8 cellular contexts compared by ENCODE assay signal in genomic region chr2:45889053-45889452, GRCh38.
A peak's percentile ranks its signal among the peaks of the same experiment; 100 is the strongest.
DNase-seq lines count a peak whose midpoint lies in the region; ATAC-seq and TF ChIP-seq lines count a peak whose summit lies in the region.

No MANE protein-coding gene starts in this region.

- DNase-seq in IMR-90 (peak; percentile 52), SIG-M5 treated with dmso at 0.1 percent for 504 hours (lab: John Stamatoyannopoulos, UW; ENCODE audit: unreplicated experiment) (peak; percentile 76), head of caudate nucleus (peak in 33 of 42 donors; percentile 16 to 75 (median 46)), stomach (no peak), inferior parietal cortex (ENCODE audit: extremely low spot score) (no peak)

- WGBS in IMR-90 (ENCODE audit: extremely low coverage in 2 of 2, insufficient read length in 1 of 2), 2 experiments: 23% methylated on average over 6 of the region's 8 CpGs; no CpG with 5 or more reads in 1 of the 2 experiments
- 40 to 48% (median 45%) methylated on average over 8 of the region's 8 CpGs for WGBS in stomach, 5 donors

- dilution Hi-C loops in IMR-90 (cut with HindIII; ENCODE audit: low sequenced_read_pairs, unreplicated experiment): no loop called here

- no peak overlapping the region for H2BK20ac ChIP-seq in IMR-90 (ENCODE audit: low read depth, low read length)

- no peaks in the 10 kb centered on the region for H3K9me3 ChIP-seq in IMR-90 (ENCODE audit: control insufficient read depth, insufficient read depth, low read length)
- no peaks in the 10 kb centered on the region for H3K9me3 ChIP-seq in stomach

- CTCF ChIA-PET in IMR-90 (lab: Yijun Ruan, JAX): interaction anchor here (0.5 to 1.9 kb wide), 2 partner anchors 9 to 22 kb away, joined by 3 to 5 read pairs; no protein-coding TSS in a partner anchor

- H2BK15ac ChIP-seq in IMR-90 (ENCODE audit: low read depth, low read length): no peak overlapping the region

- no peak overlapping the region for H4K8ac ChIP-seq in IMR-90 (ENCODE audit: low read depth in 2 of 2, low read length in 2 of 2)

- no peak overlapping the region for H3K18ac ChIP-seq in IMR-90 (ENCODE audit: low read depth, low read length)

- H4K91ac ChIP-seq in IMR-90 (ENCODE audit: insufficient read depth, low read depth, low read length): no peak overlapping the region

- intact Hi-C loops in IMR-90 (cut with micrococcal nuclease): loop anchor here (5.0 kb wide), 1 partner anchor 72 kb away; no protein-coding TSS in a partner anchor
- intact Hi-C loops in head of caudate nucleus (cut with DNase I): no loop called here
- intact Hi-C loops in stomach (cut with DNase I; ENCODE audit: low total_unique reads): no loop called here

- in situ Hi-C loops in IMR-90 (cut with MboI; ENCODE audit: low sequenced_read_pairs): no loop called here

- peak; percentile 65 for TF ChIP-seq CTCF in GM12873 (IDR thresholded peaks at IDR 0.05; ENCODE audit: insufficient read depth, low read depth, low read length, missing control alignments)
- 0 out of 2 replicates have a peak, but pooled peaks have one; percentile 6 for TF ChIP-seq CTCF in IMR-90 (conservative IDR thresholded peaks at IDR 0.05; ENCODE audit: low read depth, low read length)
- peak in 1 of 7 experiments; percentile 5 for TF ChIP-seq CTCF in stomach (IDR thresholded peaks at IDR 0.05)

- H3K27me3 ChIP-seq in IMR-90 (ENCODE audit: control insufficient read depth, insufficient read depth, low read length): no peaks in the 10 kb centered on the region
- H3K27me3 ChIP-seq in stomach: no peaks in the 10 kb centered on the region

- no peak overlapping the region for H4K5ac ChIP-seq in IMR-90 (ENCODE audit: low read depth, low read length)

- BruUV-seq in IMR-90 (replicated peaks; lab: Mats Ljungman, UMichigan): no TSS peak

- no peak overlapping the region for H3K4me2 ChIP-seq in IMR-90 (ENCODE audit: low read depth, low read length)

- no peak overlapping the region for H2AK9ac ChIP-seq in IMR-90 (replicated peaks; ENCODE audit: low read depth, low read length, poor library complexity)

- H4K20me1 ChIP-seq in IMR-90 (ENCODE audit: insufficient read depth, low read length): no peaks in the 10 kb centered on the region

- TF ChIP-seq EP300 in stomach (IDR thresholded peaks at IDR 0.05): no peak

- H3K4ac ChIP-seq in IMR-90 (ENCODE audit: low read depth, low read length): no peak overlapping the region

- no peak overlapping the region for H2AK5ac ChIP-seq in IMR-90 (ENCODE audit: low read depth, low read length)

- H3K79me1 ChIP-seq in IMR-90 (ENCODE audit: low read depth in 1 of 2, low read length in 2 of 2): peaks cover 0 to 4% of the 10 kb centered on the region in 2 experiments; a peak in 2 of 4 replicates

- no peak overlapping the region for H2BK120ac ChIP-seq in IMR-90 (ENCODE audit: low read depth, low read length)

- H3K27ac ChIP-seq in IMR-90 (ENCODE audit: insufficient read depth, low read length) (no peak overlapping the region), stomach (peak overlapping the region in 4 of 5 donors; percentile 6 to 65 (median 40))

- peaks cover 22% of the 10 kb centered on the region for H3K4me1 ChIP-seq in IMR-90 (ENCODE audit: control insufficient read depth, insufficient read depth, low read length)
- H3K4me1 ChIP-seq in stomach: peaks cover 46 to 98% (median 70%) of the 10 kb centered on the region in 4 donors

- no peak overlapping the region for H3K23ac ChIP-seq in IMR-90 (ENCODE audit: low read depth, low read length)

- peak; percentile 74 for ATAC-seq in GM21526 (IDR thresholded peaks at IDR 0.05; ENCODE audit: low FRiP score, unreplicated experiment)
- ATAC-seq in IMR-90 (ENCODE audit: low read depth): peak; percentile 33
- no peak for ATAC-seq in GM21367 (IDR thresholded peaks at IDR 0.05; ENCODE audit: unreplicated experiment)

- POLR2A ChIA-PET in IMR-90 (lab: Charles Lee; ENCODE audit: unreplicated experiment): no interaction called here

- H3K9me1 ChIP-seq in IMR-90 (ENCODE audit: insufficient read depth, low read length): peaks cover 12% of the 10 kb centered on the region

- TF ChIP-seq RAD21 in IMR-90 (IDR thresholded peaks at IDR 0.05; ENCODE audit: low read length): no peak

- no peaks in the 10 kb centered on the region for H3K36me3 ChIP-seq in IMR-90 (ENCODE audit: control insufficient read depth, insufficient read depth, low read length)
- H3K36me3 ChIP-seq in stomach: no peaks in the 10 kb centered on the region

- TF ChIP-seq POLR2A in IMR-90 (IDR thresholded peaks at IDR 0.05; ENCODE audit: low read depth, low read length) (no peak), stomach (IDR thresholded peaks at IDR 0.05) (no peak)

- no peak overlapping the region for H3K56ac ChIP-seq in IMR-90 (ENCODE audit: extremely low read depth, insufficient read depth, low read length)

- no peak overlapping the region for H3K14ac ChIP-seq in IMR-90 (replicated peaks; ENCODE audit: low read depth, low read length)

- H3K9ac ChIP-seq in IMR-90 (ENCODE audit: low read depth, low read length): no peak overlapping the region

- H2BK5ac ChIP-seq in IMR-90 (ENCODE audit: low read depth, low read length, poor library complexity, severe bottlenecking): no peak overlapping the region

- H3K4me3 ChIP-seq in IMR-90 (ENCODE audit: insufficient read depth, low read depth, low read length): no peak overlapping the region
- H3K4me3 ChIP-seq in stomach: no peak overlapping the region

- H2AFZ ChIP-seq in IMR-90 (replicated peaks; ENCODE audit: low read length, poor library complexity): no peak overlapping the region

TF ChIP-seq in IMR-90, 13 proteins besides CTCF, POLR2A, EP300 and RAD21:
- TF ChIP-seq NFE2L2 (IDR thresholded peaks at IDR 0.05; ENCODE audit: low read depth, low read length) (no peak), BHLHE40 (IDR thresholded peaks at IDR 0.05; ENCODE audit: low read depth, low read length) (no peak)

Comparison
In these comparisons a context has a peak if more than half of its experiments do, and no peak if none do; other contexts are left out.
1. DNase-seq: peak in IMR-90 (single experiment), SIG-M5 treated with dmso at 0.1 percent for 504 hours (single experiment) and head of caudate nucleus (33 of 42); none in stomach (single experiment) and inferior parietal cortex (single experiment).